Comparison of ENCODE assay signal across 9 cellular contexts in the genomic region with DNA sequence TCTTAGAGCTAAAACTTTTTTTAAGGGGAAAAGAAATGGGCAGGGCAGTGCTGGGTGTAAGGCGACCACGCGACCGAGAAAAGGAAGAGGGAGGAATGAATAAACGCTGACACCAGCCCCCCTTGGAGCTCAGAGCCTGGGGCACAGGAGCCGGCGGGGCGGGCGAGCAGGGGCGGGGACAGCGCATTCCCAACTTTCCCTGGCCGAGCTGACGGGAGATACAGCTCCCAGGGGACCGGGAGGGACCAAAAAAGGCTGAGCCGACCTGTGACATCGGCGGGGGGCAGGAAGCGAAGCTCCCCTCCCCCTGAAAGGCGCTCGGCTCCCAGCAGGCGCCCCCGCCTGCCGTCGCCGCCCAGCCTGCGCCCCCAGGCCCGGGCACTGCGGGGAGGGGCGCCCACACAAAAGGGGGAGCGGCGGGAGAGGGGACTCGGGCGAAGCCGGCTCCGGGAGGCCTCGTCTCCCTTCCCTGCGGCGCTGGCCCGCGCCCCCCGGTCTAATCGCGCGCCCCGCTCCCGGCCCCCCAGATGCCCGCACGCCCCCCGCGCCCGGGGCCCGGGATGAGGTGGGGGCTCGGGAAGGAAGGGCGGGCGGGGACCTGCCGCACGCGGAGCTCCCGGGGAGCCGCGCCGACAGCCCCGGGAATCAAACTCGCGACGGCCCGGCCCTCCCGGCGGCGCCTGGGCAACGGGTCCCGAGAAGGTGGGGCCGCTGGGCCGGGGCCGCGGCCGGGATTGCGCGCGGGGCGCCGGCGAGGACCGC. TPM values are rescaled to one million over a fixed set of nuclear protein-coding genes. Genes with fewer than 3 reads are reported as not detected.
A peak's percentile ranks its signal among the peaks of the same experiment; 100 is the strongest.
DNase-seq lines count a peak whose midpoint lies in the region; ATAC-seq and TF ChIP-seq lines count a peak whose summit lies in the region.
"Had no signal": no experiment of that assay in that cellular context is flagged by ENCODE, and none has a peak within 500 bp of the region (broad histone marks: within the 10 kb centered on the region; RNA-seq: fewer than 3 reads in every experiment).

No MANE protein-coding gene starts in this region.

- peak; percentile 10 for ATAC-seq in activated naive CD8-positive, alpha-beta T cell treated with anti-CD3 and anti-CD28 coated beads, Interleukin-2, amount 10 ng/mL, durations not matched to agents 7 days and 5 days (ENCODE audit: low read depth)
- ATAC-seq in HG03565 (IDR thresholded peaks at IDR 0.05; ENCODE audit: unreplicated experiment): no peak
- no peak for ATAC-seq in HG03442 (IDR thresholded peaks at IDR 0.05; ENCODE audit: unreplicated experiment)

- intact Hi-C loops in cardiac septum (cut with DNase I): loop anchor here (1.0 to 2.0 kb wide), 2 partner anchors 34 to 61 kb away; a partner anchor contains a TSS

- peaks cover 61% of the 10 kb centered on the region for H3K27me3 Mint-ChIP-seq in activated naive CD8-positive, alpha-beta T cell treated with anti-CD3 and anti-CD28 coated beads, Interleukin-2, amount 10 ng/mL, durations not matched to agents 7 days and 5 days

- DNase-seq in DMS 273 (lab: John Stamatoyannopoulos, UW; ENCODE audit: unreplicated experiment) (peak; percentile 75), DMS 273 treated with DMSO at 0.1 percent for 48 hours (lab: John Stamatoyannopoulos, UW) (no peak), NCI-H1092 treated with DMSO at 0.1 percent for 48 hours (lab: John Stamatoyannopoulos, UW) (peak; percentile 22), cardiac septum (ENCODE audit: low spot score) (peak; percentile 89), osteoblast (ENCODE audit: insufficient read length, low spot score, missing footprints) (peak; percentile 91)
- DNase-seq in activated naive CD8-positive, alpha-beta T cell treated with anti-CD3 and anti-CD28 coated beads, Interleukin-2, amount 10 ng/mL, durations not matched to agents 7 days and 5 days: peak; percentile 38

- peak overlapping the region; percentile 11 for H3K27ac ChIP-seq in osteoblast (ENCODE audit: low read depth, low read length)
- H3K27ac ChIP-seq: 22Rv1 had no signal

- H3K4me3 Mint-ChIP-seq in activated naive CD8-positive, alpha-beta T cell treated with anti-CD3 and anti-CD28 coated beads, Interleukin-2, amount 10 ng/mL, durations not matched to agents 7 days and 5 days: peak overlapping the region; percentile 63

- H3K36me3 Mint-ChIP-seq in activated naive CD8-positive, alpha-beta T cell treated with anti-CD3 and anti-CD28 coated beads, Interleukin-2, amount 10 ng/mL, durations not matched to agents 7 days and 5 days: no peaks in the 10 kb centered on the region

- no peaks in the 10 kb centered on the region for H3K36me3 ChIP-seq in osteoblast (ENCODE audit: insufficient read depth, low read length)

- no peaks in the 10 kb centered on the region for H3K9me3 Mint-ChIP-seq in activated naive CD8-positive, alpha-beta T cell treated with anti-CD3 and anti-CD28 coated beads, Interleukin-2, amount 10 ng/mL, durations not matched to agents 7 days and 5 days

- POLR2A ChIA-PET in activated naive CD8-positive, alpha-beta T cell treated with anti-CD3 and anti-CD28 coated beads, Interleukin-2, amount 10 ng/mL, durations not matched to agents 7 days and 5 days (lab: Charles Lee): no interaction called here

- H3K27ac Mint-ChIP-seq in activated naive CD8-positive, alpha-beta T cell treated with anti-CD3 and anti-CD28 coated beads, Interleukin-2, amount 10 ng/mL, durations not matched to agents 7 days and 5 days: no peak overlapping the region

- H3K79me2 ChIP-seq in osteoblast (ENCODE audit: insufficient read depth, low read length): peaks cover 44% of the 10 kb centered on the region

- peak overlapping the region; percentile 80 for H3K4me3 ChIP-seq in osteoblast (ENCODE audit: insufficient read depth, low read length)

- peaks cover 40% of the 10 kb centered on the region for H3K4me1 ChIP-seq in osteoblast (ENCODE audit: insufficient read depth, low read length)

- no peaks in the 10 kb centered on the region for H3K9me3 ChIP-seq in osteoblast (ENCODE audit: low read depth, low read length)

- H4K20me1 ChIP-seq in osteoblast (ENCODE audit: insufficient read depth, low read length): no peaks in the 10 kb centered on the region

- H3K27me3 ChIP-seq in osteoblast (ENCODE audit: insufficient read depth, low read length): no peaks in the 10 kb centered on the region

- peak overlapping the region; percentile 47 for H3K4me2 ChIP-seq in osteoblast (ENCODE audit: insufficient read depth, low read length)

- TF ChIP-seq CTCF in osteoblast (IDR thresholded peaks at IDR 0.05; ENCODE audit: extremely low read depth, low read depth, low read length): no peak

- H2AFZ ChIP-seq in osteoblast (ENCODE audit: low read length): no peak overlapping the region

- peaks cover 24% of the 10 kb centered on the region for H3K4me1 Mint-ChIP-seq in activated naive CD8-positive, alpha-beta T cell treated with anti-CD3 and anti-CD28 coated beads, Interleukin-2, amount 10 ng/mL, durations not matched to agents 7 days and 5 days

RNA-seq across cellular contexts. Expression of a gene that starts 0.6 kb away (rescaled TPM):
- 1 to 10 TPM in 1 of 2 experiments, under 1 TPM in 1; 0.28 to 1.2 TPM for total RNA-seq in activated naive CD8-positive, alpha-beta T cell treated with anti-CD3 and anti-CD28 coated beads, Interleukin-2, amount 10 ng/mL, durations not matched to agents 7 days and 5 days
- total RNA-seq in cardiac septum (46.6 TPM), osteoblast (21.0 and 22.4 TPM in 2 replicates)

RNA-seq across cellular contexts. Expression of a gene that starts 33.5 kb away (rescaled TPM):
- 10 to 100 TPM; 54.0 to 57.8 TPM for total RNA-seq in activated naive CD8-positive, alpha-beta T cell treated with anti-CD3 and anti-CD28 coated beads, Interleukin-2, amount 10 ng/mL, durations not matched to agents 7 days and 5 days
- total RNA-seq in cardiac septum (55.3 TPM), osteoblast (51.9 and 58.6 TPM in 2 replicates)

RNA-seq across cellular contexts. Expression of a gene that starts 52.4 kb away (rescaled TPM):
- total RNA-seq in activated naive CD8-positive, alpha-beta T cell treated with anti-CD3 and anti-CD28 coated beads, Interleukin-2, amount 10 ng/mL, durations not matched to agents 7 days and 5 days: 100 to 1,000 TPM; 314 to 323 TPM
- 105 TPM for total RNA-seq in cardiac septum
- 214 and 247 TPM in 2 replicates for total RNA-seq in osteoblast
